10 cellular contexts compared by ENCODE assay signal in the genomic region with DNA sequence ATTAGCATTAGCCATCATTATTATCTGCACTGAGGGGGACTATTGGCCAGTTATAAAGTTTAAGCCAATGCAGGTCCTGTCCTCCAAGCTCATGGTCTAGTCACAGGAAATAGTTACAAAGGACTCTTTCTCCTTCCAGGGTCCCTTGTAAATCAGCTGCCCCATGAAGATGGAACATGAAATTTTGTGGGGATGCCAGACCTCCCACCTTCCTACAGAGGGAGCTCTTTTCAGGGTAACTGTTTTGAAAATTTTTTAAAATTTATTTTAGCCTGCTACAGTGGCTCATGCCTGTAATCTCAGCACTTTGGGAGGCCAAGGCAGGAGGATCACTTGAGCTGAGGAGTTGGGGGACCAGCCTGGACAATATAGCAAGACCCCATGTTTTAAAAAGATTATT.
DNase-seq lines count a peak whose midpoint lies in the region; TF ChIP-seq lines count a peak whose summit lies in the region.
"Had no signal": no experiment of that assay in that cellular context is flagged by ENCODE, and none has a peak within 500 bp of the region (broad histone marks: within the 10 kb centered on the region; RNA-seq: fewer than 3 reads in every experiment).

No MANE protein-coding gene starts in this region.

- H3K4me1 Mint-ChIP-seq in neural progenitor cell = peaks cover 17% of the 10 kb centered on the region

- H3F3A ChIP-seq in MM.1S (ENCODE audit: insufficient read depth, low read length) = no peaks in the 10 kb centered on the region
- H3F3A ChIP-seq in neural progenitor cell (ENCODE audit: low read depth) = no peaks in the 10 kb centered on the region

- H4K20me1 ChIP-seq in MM.1S (ENCODE audit: insufficient read depth, low read length) (no peaks in the 10 kb centered on the region), neural progenitor cell (ENCODE audit: low read depth) (no peaks in the 10 kb centered on the region)

- peak; percentile 48 for TF ChIP-seq CTCF in GM12872 (IDR thresholded peaks at IDR 0.05; ENCODE audit: insufficient read depth, low read depth, low read length)
- TF ChIP-seq CTCF in MM.1S (IDR thresholded peaks at IDR 0.05; ENCODE audit: low read length) = 0 out of 2 replicates have a peak, but pooled peaks have one; percentile 8
- peak; percentile 48 for TF ChIP-seq CTCF in neural progenitor cell (IDR thresholded peaks at IDR 0.05)

- H3K27me3 Mint-ChIP-seq in neural progenitor cell (ENCODE audit: insufficient read depth, low read depth) = peaks cover 4% of the 10 kb centered on the region

- H3K9ac ChIP-seq in MM.1S (ENCODE audit: low read length) (no peak overlapping the region), neural progenitor cell (no peak overlapping the region)

- H3K4me3 Mint-ChIP-seq in neural progenitor cell = no peak overlapping the region
- H3K4me3 Mint-ChIP-seq: T-helper 2 cell treated with Interferon-gamma antibody and Interleukin-4, amounts not matched to agents 5 μg/mL and 100 μg/mL, for 36 hours had no signal

- H3K36me3 ChIP-seq in MM.1S (replicated peaks; ENCODE audit: insufficient read depth, low read length) (no peaks in the 10 kb centered on the region), neural progenitor cell (no peaks in the 10 kb centered on the region)

- H3K9me3 Mint-ChIP-seq in neural progenitor cell = no peaks in the 10 kb centered on the region
- H3K9me3 Mint-ChIP-seq: T-helper 2 cell treated with Interferon-gamma antibody and Interleukin-4, amounts not matched to agents 5 μg/mL and 100 μg/mL, for 36 hours had no signal

- H3K9me3 ChIP-seq in MM.1S (replicated peaks; ENCODE audit: insufficient read depth, low read length) (no peaks in the 10 kb centered on the region), neural progenitor cell (ENCODE audit: low read depth) (no peaks in the 10 kb centered on the region)

- H3K27ac ChIP-seq in MM.1S (ENCODE audit: low read length) (no peak overlapping the region), neural progenitor cell (no peak overlapping the region)

- H3K9me2 ChIP-seq in MM.1S (replicated peaks; ENCODE audit: insufficient read depth, low read length) = no peaks in the 10 kb centered on the region

- DNase-seq in MM.1S = no peak
- DNase-seq in dermis blood vessel endothelial cell = peak; percentile 4
- no peak for DNase-seq in neural progenitor cell (ENCODE audit: low spot score)
- no peak for DNase-seq in DMS79 (lab: John Stamatoyannopoulos, UW)
- no peak for DNase-seq in head of caudate nucleus
- no peak for DNase-seq in NCI-H524 (lab: John Stamatoyannopoulos, UW)
- DNase-seq in NCI-H1105 (lab: John Stamatoyannopoulos, UW) = no peak
- DNase-seq: effector CD8-positive, alpha-beta T cell had no signal

- H3K4me3 ChIP-seq in MM.1S (ENCODE audit: low read length) (no peak overlapping the region), neural progenitor cell (no peak overlapping the region)

- H3K4me1 ChIP-seq in MM.1S (ENCODE audit: low read length) (no peaks in the 10 kb centered on the region), neural progenitor cell (peaks cover 12% of the 10 kb centered on the region)

- H3K36me3 Mint-ChIP-seq in neural progenitor cell = no peaks in the 10 kb centered on the region

- H3K4me2 ChIP-seq in MM.1S (ENCODE audit: low read depth, low read length) (no peak overlapping the region), neural progenitor cell (no peak overlapping the region)

- H3K27ac Mint-ChIP-seq in neural progenitor cell = no peak overlapping the region
- H3K27ac Mint-ChIP-seq: T-helper 2 cell treated with Interferon-gamma antibody and Interleukin-4, amounts not matched to agents 5 μg/mL and 100 μg/mL, for 36 hours had no signal

- H3K27me3 ChIP-seq in MM.1S (replicated peaks; ENCODE audit: insufficient read depth, low read length) (no peaks in the 10 kb centered on the region), neural progenitor cell (no peaks in the 10 kb centered on the region)

- H3K79me2 ChIP-seq in MM.1S (ENCODE audit: low read length) (no peaks in the 10 kb centered on the region), neural progenitor cell (ENCODE audit: low read depth) (no peaks in the 10 kb centered on the region)

- H2AFZ ChIP-seq in MM.1S (ENCODE audit: low read length) (no peak overlapping the region), neural progenitor cell (replicated peaks) (no peak overlapping the region)

- intact Hi-C loops in head of caudate nucleus (cut with DNase I) = no loop called here
